ENCODE assay signal across 28 cellular contexts in genomic region chr5:17330386-17330785, GRCh38.
"Had no signal": no experiment of that assay in that cellular context is flagged by ENCODE, and none has a peak within 500 bp of the region (broad histone marks: within the 10 kb centered on the region; RNA-seq: fewer than 3 reads in every experiment).

No MANE protein-coding gene starts in this region.

- DNase-seq: activated CD4-positive, alpha-beta T cell treated with anti-CD3 and anti-CD28 coated beads for 36 hours; activated CD4-positive, alpha-beta T cell treated with anti-CD3 and anti-CD28 coated beads, Interleukin-2, amount 10 ng/mL, durations not matched to agents 7 days and 5 days; activated CD4-positive, alpha-beta T cell treated with anti-CD3 and anti-CD28 coated beads, Interleukin-2, amount 50 U/mL, for 48 hours; activated CD8-positive, alpha-beta memory T cell treated with anti-CD3 and anti-CD28 coated beads, Interleukin-2, amount 50 U/mL, for 4 hours; activated gamma-delta T cell treated with Interleukin-2 at 50 U/mL for 16 hours; activated naive CD4-positive, alpha-beta T cell treated with anti-CD3 and anti-CD28 coated beads for 36 hours; activated T-cell treated with anti-CD3 and anti-CD28 coated beads for 4 hours; activated T-cell treated with anti-CD3 and anti-CD28 coated beads, Interleukin-2, amount 50 U/mL, for 4 hours; adrenal gland; body of pancreas; caudate nucleus; cerebellar nuclear complex; Karpas-422; MG63; MV-4-11; NCI-H1092; NCI-H1436 treated with DMSO at 0.1 percent for 48 hours; NCI-H1694 treated with DMSO at 0.1 percent for 48 hours; NCI-H2029; NCI-H345; NCI-H524 treated with DMSO at 0.1 percent for 48 hours; Right ventricle myocardium superior had no signal

- FAIRE-seq: astrocyte, TTC549 had no signal

- H3K27me3 ChIP-seq: adrenal gland, body of pancreas, breast epithelium, MG63 had no signal

- ATAC-seq: activated CD4-positive, alpha-beta T cell treated with anti-CD3 and anti-CD28 coated beads for 36 hours; activated CD4-positive, CD25-positive, alpha-beta regulatory T cell treated with anti-CD3 and anti-CD28 coated beads, Interleukin-2, amount 50 U/mL, for 24 hours; activated naive CD4-positive, alpha-beta T cell treated with anti-CD3 and anti-CD28 coated beads, Interleukin-2, amount 50 U/mL, for 72 hours; activated T-cell treated with anti-CD3 and anti-CD28 coated beads, Interleukin-2, amount 50 U/mL, for 4 hours; body of pancreas; WTC11 had no signal

- H3K4me3 ChIP-seq: adrenal gland, body of pancreas, breast epithelium, MG63 had no signal

- H3K4me1 ChIP-seq: adrenal gland, body of pancreas, breast epithelium had no signal

- H3K36me3 ChIP-seq: adrenal gland, breast epithelium, MG63 had no signal

- H3K9me3 ChIP-seq: adrenal gland, body of pancreas, breast epithelium had no signal

- H3K27ac ChIP-seq: adrenal gland, body of pancreas, breast epithelium had no signal
